Comparison of ENCODE assay signal across 24 cellular contexts in genomic region chr18:6297875-6298274, GRCh38.
DNase-seq lines count a peak whose midpoint lies in the region; ATAC-seq, FAIRE-seq and TF ChIP-seq lines count a peak whose summit lies in the region.
"Had no signal": no experiment of that assay in that cellular context is flagged by ENCODE, and none has a peak within 500 bp of the region (broad histone marks: within the 10 kb centered on the region; RNA-seq: fewer than 3 reads in every experiment).

No MANE protein-coding gene starts in this region.

- H4K20me1 ChIP-seq in HepG2 (ENCODE audit: insufficient read depth, low read length), result no peaks in the 10 kb centered on the region
- H4K20me1 ChIP-seq in K562 (replicated peaks; ENCODE audit: control insufficient read depth, insufficient read depth, low read length), result no peaks in the 10 kb centered on the region
- H4K20me1 ChIP-seq: BLaER1 had no signal

- no peaks in the 10 kb centered on the region for H3K36me3 Mint-ChIP-seq in endodermal cell (ENCODE audit: low read depth)
- H3K36me3 Mint-ChIP-seq in activated naive CD8-positive, alpha-beta T cell treated with anti-CD3 and anti-CD28 coated beads for 36 hours, result no peaks in the 10 kb centered on the region
- H3K36me3 Mint-ChIP-seq: CD14-positive monocyte; CD4-positive, alpha-beta memory T cell; CD4-positive, CD25-positive, alpha-beta regulatory T cell; CD8-positive, alpha-beta memory T cell had no signal

- no peaks in the 10 kb centered on the region for H3K27me3 ChIP-seq in HepG2 (ENCODE audit: control insufficient read depth in 1 of 2, insufficient read depth in 2 of 2, low read length in 2 of 2)
- H3K27me3 ChIP-seq in right lobe of liver, result no peaks in the 10 kb centered on the region
- no peaks in the 10 kb centered on the region for H3K27me3 ChIP-seq in K562 (ENCODE audit: control insufficient read depth in 2 of 2, insufficient read depth in 2 of 2, low read length in 2 of 2)
- H3K27me3 ChIP-seq in endodermal cell (ENCODE audit: control insufficient read depth, insufficient read depth, low read length, poor library complexity, severe bottlenecking), result no peaks in the 10 kb centered on the region
- H3K27me3 ChIP-seq: BE2C, BLaER1 had no signal

- H3K4me3 Mint-ChIP-seq in endodermal cell, result no peak overlapping the region
- H3K4me3 Mint-ChIP-seq in activated naive CD8-positive, alpha-beta T cell treated with anti-CD3 and anti-CD28 coated beads for 36 hours, result no peak overlapping the region
- H3K4me3 Mint-ChIP-seq: CD14-positive monocyte; CD4-positive, alpha-beta memory T cell; CD4-positive, CD25-positive, alpha-beta regulatory T cell; CD8-positive, alpha-beta memory T cell had no signal

- DNase-seq in HepG2 (ENCODE audit: low spot score), result no peak
- DNase-seq in right lobe of liver, result no peak
- no peak for DNase-seq in K562 (ENCODE audit: extremely low read depth in 1 of 4, low spot score in 3 of 4)
- no peak for DNase-seq in endodermal cell
- no peak for DNase-seq in activated naive CD8-positive, alpha-beta T cell treated with anti-CD3 and anti-CD28 coated beads for 36 hours
- DNase-seq: ACHN; BE2C; C1 segment of cervical spinal cord; CD4-positive, alpha-beta memory T cell; CD4-positive, CD25-positive, alpha-beta regulatory T cell; CD8-positive, alpha-beta memory T cell; COR-L47; DMS 273 treated with DMSO at 0.1 percent for 48 hours; DMS153; DMS53; DMS79; DND-41; EL; GDM1 had no signal

- H3K9me3 Mint-ChIP-seq in endodermal cell, result no peaks in the 10 kb centered on the region
- H3K9me3 Mint-ChIP-seq in activated naive CD8-positive, alpha-beta T cell treated with anti-CD3 and anti-CD28 coated beads for 36 hours, result no peaks in the 10 kb centered on the region

- H2AFZ ChIP-seq in HepG2 (ENCODE audit: low read length) (no peak overlapping the region), K562 (ENCODE audit: low read depth, low read length) (no peak overlapping the region)

- no peaks in the 10 kb centered on the region for H3K4me1 ChIP-seq in HepG2 (ENCODE audit: insufficient read depth, low read length)
- H3K4me1 ChIP-seq in right lobe of liver, result no peaks in the 10 kb centered on the region
- H3K4me1 ChIP-seq in K562 (replicated peaks in 1 of 2; ENCODE audit: control insufficient read depth in 2 of 2, insufficient read depth in 2 of 2, low read length in 2 of 2), result no peaks in the 10 kb centered on the region
- H3K4me1 ChIP-seq in endodermal cell (ENCODE audit: control insufficient read depth, insufficient read depth, low read length), result no peaks in the 10 kb centered on the region
- H3K4me1 ChIP-seq: BE2C had no signal

- POLR2A ChIA-PET in HepG2 (lab: Yijun Ruan, JAX) (no interaction called here), K562 (lab: Yijun Ruan, JAX) (no interaction called here)

- H3K36me3 ChIP-seq in HepG2 (replicated peaks in 1 of 2; ENCODE audit: control insufficient read depth in 1 of 2, insufficient read depth in 2 of 2, low read length in 2 of 2), result peaks cover 0 to 14% of the 10 kb centered on the region in 2 experiments; a peak in 2 of 5 replicates
- H3K36me3 ChIP-seq in right lobe of liver, result peaks cover 0 to 11% (median 0%) of the 10 kb centered on the region in 4 donors
- no peaks in the 10 kb centered on the region for H3K36me3 ChIP-seq in K562 (ENCODE audit: control insufficient read depth, insufficient read depth, low read length)
- H3K36me3 ChIP-seq in endodermal cell (ENCODE audit: control insufficient read depth, insufficient read depth, low read length), result no peaks in the 10 kb centered on the region
- H3K36me3 ChIP-seq: BE2C, BLaER1 had no signal

- ATAC-seq in HepG2 (no peak), right lobe of liver (no peak), K562 (no peak)

- BruUV-seq in HepG2 (replicated peaks; lab: Mats Ljungman, UMichigan) (no TSS peak), K562 (replicated peaks; lab: Mats Ljungman, UMichigan) (no TSS peak)

- TF ChIP-seq RAD21 in HepG2 (CRISPR knock-in tag; IDR thresholded peaks at IDR 0.05) (no peak), K562 (CRISPR knock-in tag; conservative IDR thresholded peaks at IDR 0.05 in 1 of 2, IDR thresholded peaks at IDR 0.05 in 1 of 2) (no peak)

- H3K4me3 ChIP-seq in HepG2 (replicated peaks in 1 of 3; ENCODE audit: insufficient read depth in 1 of 3, low read depth in 2 of 3, low read length in 3 of 3) (no peak overlapping the region), right lobe of liver (no peak overlapping the region), K562 (no peak overlapping the region), endodermal cell (ENCODE audit: low read length) (no peak overlapping the region)
- H3K4me3 ChIP-seq: BLaER1 had no signal

- no peaks in the 10 kb centered on the region for H3K9me3 ChIP-seq in HepG2 (ENCODE audit: low read length)
- no peaks in the 10 kb centered on the region for H3K9me3 ChIP-seq in right lobe of liver
- H3K9me3 ChIP-seq in K562 (replicated peaks; ENCODE audit: control insufficient read depth, insufficient read depth, low read depth, low read length), result no peaks in the 10 kb centered on the region
- no peaks in the 10 kb centered on the region for H3K9me3 ChIP-seq in endodermal cell (ENCODE audit: control insufficient read depth, low read length)
- H3K9me3 ChIP-seq: BE2C, BLaER1 had no signal

- intact Hi-C loops in HepG2 (cut with micrococcal nuclease; ENCODE audit: unreplicated experiment), result no loop called here
- intact Hi-C loops in right lobe of liver (cut with DNase I), result no loop called here
- intact Hi-C loops in K562 (cut with micrococcal nuclease), result no loop called here

- TF ChIP-seq POLR2A in HepG2 (IDR thresholded peaks at IDR 0.05; ENCODE audit: insufficient read depth in 1 of 2, low read depth in 2 of 2, low read length in 2 of 2), result no peak
- TF ChIP-seq POLR2A in right lobe of liver (IDR thresholded peaks at IDR 0.05), result no peak
- no peak for TF ChIP-seq POLR2A in K562 (conservative IDR thresholded peaks at IDR 0.05)

- H3K27ac Mint-ChIP-seq in endodermal cell, result no peak overlapping the region
- no peak overlapping the region for H3K27ac Mint-ChIP-seq in activated naive CD8-positive, alpha-beta T cell treated with anti-CD3 and anti-CD28 coated beads for 36 hours
- H3K27ac Mint-ChIP-seq: CD14-positive monocyte; CD4-positive, alpha-beta memory T cell; CD4-positive, CD25-positive, alpha-beta regulatory T cell; CD8-positive, alpha-beta memory T cell had no signal

- FAIRE-seq in HepG2 (lab: Jason Lieb, UNC), result no peak
- no peak for FAIRE-seq in K562 (lab: Jason Lieb, UNC)
- FAIRE-seq: GM12891, GM19239 had no signal

- in situ Hi-C loops in HepG2 (cut with HindIII; ENCODE audit: extremely low pct_ligation_motif_present, low pct_unique_long_range_greater_than_20kb) (no loop called here), K562 (cut with MboI) (no loop called here)

- TF ChIP-seq EP300 in HepG2 (IDR thresholded peaks at IDR 0.05; ENCODE audit: low read depth in 2 of 2, low read length in 2 of 2), result no peak
- TF ChIP-seq EP300 in HepG2 (CRISPR knock-in tag; IDR thresholded peaks at IDR 0.05; ENCODE audit: borderline replicate concordance), result no peak
- TF ChIP-seq EP300 in K562 (IDR thresholded peaks at IDR 0.05; ENCODE audit: low read length), result no peak

- no peak for TF ChIP-seq CTCF in HepG2 (CRISPR knock-in tag; IDR thresholded peaks at IDR 0.05)
- TF ChIP-seq CTCF in right lobe of liver (IDR thresholded peaks at IDR 0.05), result no peak
- no peak for TF ChIP-seq CTCF in K562 (IDR thresholded peaks at IDR 0.05 in 2 of 3, conservative IDR thresholded peaks at IDR 0.05 in 1 of 3; ENCODE audit: insufficient read depth in 2 of 3, low read depth in 1 of 3, low read length in 3 of 3)
- TF ChIP-seq CTCF in endodermal cell (conservative IDR thresholded peaks at IDR 0.05), result no peak

- H3K4me2 ChIP-seq in HepG2 (ENCODE audit: low read depth, low read length) (no peak overlapping the region), K562 (ENCODE audit: insufficient read depth, low read length) (no peak overlapping the region)
- H3K4me2 ChIP-seq: BLaER1 had no signal

- no peaks in the 10 kb centered on the region for H3K27me3 Mint-ChIP-seq in endodermal cell (ENCODE audit: insufficient read depth)
- H3K27me3 Mint-ChIP-seq in activated naive CD8-positive, alpha-beta T cell treated with anti-CD3 and anti-CD28 coated beads for 36 hours, result peaks cover 3% of the 10 kb centered on the region
- H3K27me3 Mint-ChIP-seq: CD4-positive, alpha-beta memory T cell; CD4-positive, CD25-positive, alpha-beta regulatory T cell; CD8-positive, alpha-beta memory T cell had no signal

- CTCF ChIA-PET in HepG2 (lab: Yijun Ruan, JAX; ENCODE audit: low intra/inter-chr PET ratio, low total read pairs) (no interaction called here), K562 (lab: Yijun Ruan, JAX; ENCODE audit: low intra/inter-chr PET ratio) (no interaction called here)

- H3K27ac ChIP-seq in HepG2 (ENCODE audit: extremely low read length, insufficient read depth, low read length) (no peak overlapping the region), right lobe of liver (no peak overlapping the region), K562 (ENCODE audit: extremely low read depth, low read depth, low read length) (no peak overlapping the region), endodermal cell (ENCODE audit: low read depth, low read length) (no peak overlapping the region)
- H3K27ac ChIP-seq: 22Rv1, BLaER1 had no signal

- H3K4me1 Mint-ChIP-seq in endodermal cell, result peaks cover 5% of the 10 kb centered on the region
- no peaks in the 10 kb centered on the region for H3K4me1 Mint-ChIP-seq in activated naive CD8-positive, alpha-beta T cell treated with anti-CD3 and anti-CD28 coated beads for 36 hours
- H3K4me1 Mint-ChIP-seq: CD4-positive, alpha-beta memory T cell; CD4-positive, CD25-positive, alpha-beta regulatory T cell; CD8-positive, alpha-beta memory T cell had no signal

- no peak overlapping the region for H3K9ac ChIP-seq in HepG2 (ENCODE audit: insufficient read depth, low read depth, low read length)
- H3K9ac ChIP-seq in K562 (ENCODE audit: insufficient read depth in 1 of 2, low read depth in 2 of 2, low read length in 2 of 2), result no peak overlapping the region
- no peak overlapping the region for H3K9ac ChIP-seq in endodermal cell (ENCODE audit: extremely low read depth, low read length, poor library complexity, severe bottlenecking)
- H3K9ac ChIP-seq: BLaER1 had no signal

- WGBS in HepG2 (ENCODE audit: low lambda C conversion rate), result 100% methylated on average over 2 of the region's 2 CpGs
- 74% methylated on average over 2 of the region's 2 CpGs for WGBS in right lobe of liver (ENCODE audit: insufficient coverage, low coverage, low lambda C conversion rate, missing lambda C conversion rate)
- 3% methylated on average over 2 of the region's 2 CpGs for WGBS in K562 (ENCODE audit: insufficient coverage, low coverage, missing lambda C conversion rate)
- 100% methylated on average over 1 of the region's 2 CpGs; no CpG with 5 or more reads in 1 of the 2 experiments for WGBS in endodermal cell (ENCODE audit: insufficient coverage in 1 of 2, insufficient read length in 1 of 2), 2 experiments

- H3K79me2 ChIP-seq in HepG2 (ENCODE audit: insufficient read depth, low read length), result no peaks in the 10 kb centered on the region
- H3K79me2 ChIP-seq in K562 (ENCODE audit: control insufficient read depth, insufficient read depth, low read length), result no peaks in the 10 kb centered on the region

- H3K9me1 ChIP-seq in K562 (ENCODE audit: control insufficient read depth, insufficient read depth, low read length), result no peaks in the 10 kb centered on the region

TF ChIP-seq in K562, 482 proteins besides CTCF, POLR2A, EP300 and RAD21 (continues in another document):
- TF ChIP-seq MAFF (IDR thresholded peaks at IDR 0.05; ENCODE audit: low read length), result peak; percentile 84
- TF ChIP-seq L3MBTL2 (IDR thresholded peaks at IDR 0.05), result no peak

Comparison
In these comparisons a context has a peak if more than half of its experiments do, and no peak if none do; other contexts are left out.
1. Of the 241 proteins assayed by ChIP-seq in both HepG2 and K562: peak only in HepG2: none; only in K562: MAFG; in both: MAFF and MAFK; in neither: 238.